ENCODE assay signal across 8 cellular contexts in the genomic region with DNA sequence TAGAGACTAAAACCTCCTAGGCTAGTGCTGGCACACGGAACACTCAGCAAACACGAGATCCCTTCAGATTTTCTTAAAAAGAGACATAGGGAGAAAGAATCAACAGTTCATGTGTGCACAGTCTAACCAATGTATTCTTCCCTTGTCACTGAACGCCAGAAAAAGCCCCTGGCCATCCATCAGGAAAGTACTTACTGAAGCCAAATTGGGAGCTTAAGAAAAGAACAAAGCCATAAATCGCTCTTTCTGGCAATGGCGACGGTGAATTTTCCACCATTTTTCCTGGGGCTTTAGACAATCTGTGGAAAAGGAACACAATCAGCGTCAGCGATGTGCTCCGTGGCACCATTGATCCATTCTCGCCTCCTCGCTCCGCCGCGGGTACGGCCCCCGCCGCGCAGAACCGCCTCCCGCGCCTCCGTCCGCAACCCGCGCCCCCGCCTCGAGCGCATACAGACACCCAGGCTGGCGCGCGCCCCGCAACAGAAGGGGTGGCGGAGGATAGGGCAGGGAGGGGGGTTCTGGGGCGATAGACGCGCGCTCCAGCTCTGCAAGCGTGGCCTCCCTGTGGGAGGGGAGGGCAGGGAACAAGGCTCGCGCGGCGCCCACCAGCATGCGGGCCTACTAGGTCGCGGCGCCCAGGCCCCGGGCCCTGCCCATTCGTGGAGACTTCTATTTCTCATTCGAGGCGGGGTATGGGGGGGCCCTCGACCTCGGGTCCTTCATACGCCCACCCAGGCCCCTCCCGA. TPM values are rescaled to one million over a fixed set of nuclear protein-coding genes. Genes with fewer than 3 reads are reported as not detected.
DNase-seq lines count a peak whose midpoint lies in the region; ATAC-seq and TF ChIP-seq lines count a peak whose summit lies in the region.

No MANE protein-coding gene starts in this region.

- H3K36me3 ChIP-seq in endodermal cell (ENCODE audit: control insufficient read depth, insufficient read depth, low read length) (peaks cover 6% of the 10 kb centered on the region), mesendoderm (ENCODE audit: control insufficient read depth, insufficient read depth, low read length) (no peaks in the 10 kb centered on the region)

- peak in 3 of 4 experiments; percentile 72 to 76 (median 72) for DNase-seq in activated naive CD4-positive, alpha-beta T cell (lab: John Stamatoyannopoulos, UW)
- DNase-seq in activated naive CD4-positive, alpha-beta T cell treated with Interleukin-2 at 50 U/mL for 16 hours: no peak
- peak; percentile 47 for DNase-seq in NCI-H2029 treated with DMSO at 0.1 percent for 48 hours (lab: John Stamatoyannopoulos, UW)
- peak in 3 of 4 experiments; percentile 50 to 68 (median 60) for DNase-seq in activated CD4-positive, CD25-positive, alpha-beta regulatory T cell (lab: John Stamatoyannopoulos, UW)
- no peak for DNase-seq in endodermal cell
- no peak for DNase-seq in mesendoderm
- no peak for DNase-seq in stimulated activated naive B cell treated with anti-CD40 and anti-IgM and Interleukin-4, amounts not matched to agents 10 μg/mL and 1 μg/mL and 100 μg/mL, for 72 hours

- H3K9me3 ChIP-seq in endodermal cell (ENCODE audit: control insufficient read depth, low read length): no peaks in the 10 kb centered on the region

- peaks cover 16% of the 10 kb centered on the region for H3K27me3 Mint-ChIP-seq in endodermal cell (ENCODE audit: insufficient read depth)
- no peaks in the 10 kb centered on the region for H3K27me3 Mint-ChIP-seq in stimulated activated naive B cell treated with anti-CD40 and anti-IgM and Interleukin-4, amounts not matched to agents 10 μg/mL and 1 μg/mL and 100 μg/mL, for 72 hours

- H3K27me3 ChIP-seq in endodermal cell (ENCODE audit: control insufficient read depth, insufficient read depth, low read length, poor library complexity, severe bottlenecking): no peaks in the 10 kb centered on the region
- peaks cover 2% of the 10 kb centered on the region for H3K27me3 ChIP-seq in mesendoderm (ENCODE audit: insufficient read depth, low read length, poor library complexity)

- peak overlapping the region; percentile 23 for H3K4ac ChIP-seq in mesendoderm (ENCODE audit: low read depth, low read length)

- peak overlapping the region; percentile 82 for H4K5ac ChIP-seq in mesendoderm (ENCODE audit: low read length)

- no peak overlapping the region for H2AK5ac ChIP-seq in mesendoderm (ENCODE audit: low read length)

- H3K18ac ChIP-seq in mesendoderm (ENCODE audit: low read length): peak overlapping the region; percentile 72

- H3K27ac Mint-ChIP-seq in endodermal cell: peak overlapping the region; percentile 90
- H3K27ac Mint-ChIP-seq in stimulated activated naive B cell treated with anti-CD40 and anti-IgM and Interleukin-4, amounts not matched to agents 10 μg/mL and 1 μg/mL and 100 μg/mL, for 72 hours: peak overlapping the region; percentile 98

- H3K79me2 ChIP-seq in mesendoderm (ENCODE audit: control insufficient read depth, insufficient read depth, low read length): peaks cover 5% of the 10 kb centered on the region

- TF ChIP-seq CTCF in endodermal cell (conservative IDR thresholded peaks at IDR 0.05): no peak

- H3K56ac ChIP-seq in mesendoderm (ENCODE audit: low read length): peak overlapping the region; percentile 97

- H3K27ac ChIP-seq in endodermal cell (ENCODE audit: low read depth, low read length): peak overlapping the region; percentile 98
- H3K27ac ChIP-seq in mesendoderm (ENCODE audit: low read depth, low read length): peak overlapping the region; percentile 97

- no peak overlapping the region for H2BK120ac ChIP-seq in mesendoderm (ENCODE audit: low read depth, low read length)

- H3K4me1 ChIP-seq in endodermal cell (ENCODE audit: control insufficient read depth, insufficient read depth, low read length) (peaks cover 5% of the 10 kb centered on the region), mesendoderm (ENCODE audit: control insufficient read depth, low read depth, low read length) (no peaks in the 10 kb centered on the region)

- H2BK5ac ChIP-seq in mesendoderm (ENCODE audit: low read length): peak overlapping the region; percentile 77

- H3K79me1 ChIP-seq in mesendoderm (ENCODE audit: low read length): peaks cover 9% of the 10 kb centered on the region

- ATAC-seq in HG02870 (IDR thresholded peaks at IDR 0.05; ENCODE audit: unreplicated experiment): peak; percentile 36
- peak; percentile 63 to 67 for ATAC-seq in stimulated activated naive B cell treated with anti-CD40 and anti-IgM and Interleukin-4, amounts not matched to agents 10 μg/mL and 1 μg/mL and 100 μg/mL, for 72 hours (replicated peaks)

- H3K9ac ChIP-seq in endodermal cell (ENCODE audit: extremely low read depth, low read length, poor library complexity, severe bottlenecking) (peak overlapping the region; percentile 62), mesendoderm (ENCODE audit: low read length) (peak overlapping the region; percentile 92)

- no peaks in the 10 kb centered on the region for H3K9me3 Mint-ChIP-seq in endodermal cell
- H3K9me3 Mint-ChIP-seq in stimulated activated naive B cell treated with anti-CD40 and anti-IgM and Interleukin-4, amounts not matched to agents 10 μg/mL and 1 μg/mL and 100 μg/mL, for 72 hours: no peaks in the 10 kb centered on the region

- 3 to 4% methylated on average over 12 to 54 of the region's 54 CpGs for WGBS in endodermal cell (ENCODE audit: insufficient coverage in 1 of 2, insufficient read length in 1 of 2), 2 experiments
- WGBS in mesendoderm (ENCODE audit: extremely low coverage, insufficient coverage, low lambda C conversion rate): no CpG with 5 or more reads among the region's 54 CpGs

- H2BK15ac ChIP-seq in mesendoderm (replicated peaks; ENCODE audit: low read depth): no peak overlapping the region

- H3K4me3 ChIP-seq in endodermal cell (ENCODE audit: low read length) (peak overlapping the region; percentile 88), mesendoderm (ENCODE audit: low read length) (peak overlapping the region; percentile 62)

- peaks cover 16% of the 10 kb centered on the region for H3K36me3 Mint-ChIP-seq in endodermal cell (ENCODE audit: low read depth)
- peaks cover 22 to 35% of the 10 kb centered on the region in 2 donors for H3K36me3 Mint-ChIP-seq in stimulated activated naive B cell treated with anti-CD40 and anti-IgM and Interleukin-4, amounts not matched to agents 10 μg/mL and 1 μg/mL and 100 μg/mL, for 72 hours

- H3K4me3 Mint-ChIP-seq in endodermal cell: peak overlapping the region; percentile 98
- H3K4me3 Mint-ChIP-seq in stimulated activated naive B cell treated with anti-CD40 and anti-IgM and Interleukin-4, amounts not matched to agents 10 μg/mL and 1 μg/mL and 100 μg/mL, for 72 hours: peak overlapping the region; percentile 83 to 91

- H3K4me1 Mint-ChIP-seq in endodermal cell: peaks cover 31% of the 10 kb centered on the region
- H3K4me1 Mint-ChIP-seq in stimulated activated naive B cell treated with anti-CD40 and anti-IgM and Interleukin-4, amounts not matched to agents 10 μg/mL and 1 μg/mL and 100 μg/mL, for 72 hours: peaks cover 15 to 30% of the 10 kb centered on the region in 2 donors

- H3K23ac ChIP-seq in mesendoderm (ENCODE audit: low read length): peak overlapping the region; percentile 51

- H4K8ac ChIP-seq in mesendoderm (ENCODE audit: low read depth, low read length): peak overlapping the region; percentile 98

- H3K4me2 ChIP-seq in mesendoderm (ENCODE audit: low read length): peak overlapping the region; percentile 87

RNA-seq across cellular contexts. Expression of a gene that starts 0.5 kb away (rescaled TPM):
- total RNA-seq in endodermal cell: 10 to 100 TPM; 28.3 to 29.4 TPM
- 26.5 TPM for polyA plus RNA-seq in endodermal cell (2013, experiment 1 of 2)
- polyA plus RNA-seq in endodermal cell (2013, experiment 2 of 2): 21.5 TPM
- polyA plus RNA-seq in mesendoderm (2013, experiment 1 of 2): 15.5 TPM
- 15.2 TPM for polyA plus RNA-seq in mesendoderm (2013, experiment 2 of 2)

RNA-seq across cellular contexts. Expression of a gene that starts 0.6 kb away (rescaled TPM):
- total RNA-seq in endodermal cell: 100 to 1,000 TPM; 184 to 273 TPM
- polyA plus RNA-seq in endodermal cell (2013, experiment 1 of 2): 237 TPM
- 243 TPM for polyA plus RNA-seq in endodermal cell (2013, experiment 2 of 2)
- polyA plus RNA-seq in mesendoderm (2013, experiment 1 of 2): 19.4 TPM
- polyA plus RNA-seq in mesendoderm (2013, experiment 2 of 2): 20.7 TPM

Comparison
In these comparisons a context has a peak if more than half of its experiments do, and no peak if none do; other contexts are left out.
1. DNase-seq: peak in activated naive CD4-positive, alpha-beta T cell (3 of 4), NCI-H2029 treated with DMSO at 0.1 percent for 48 hours (single experiment) and activated CD4-positive, CD25-positive, alpha-beta regulatory T cell (3 of 4); none in activated naive CD4-positive, alpha-beta T cell treated with Interleukin-2 at 50 U/mL for 16 hours (single experiment), endodermal cell (single experiment), mesendoderm (single experiment) and stimulated activated naive B cell treated with anti-CD40 and anti-IgM and Interleukin-4, amounts not matched to agents 10 μg/mL and 1 μg/mL and 100 μg/mL, for 72 hours (single experiment).